In genomic region chr7:108456845-108457540, GRCh38 we compare ENCODE assay signal across 1 cellular context.
TF ChIP-seq lines count a peak whose summit lies in the region.

No MANE protein-coding gene starts in this region.

TF ChIP-seq in HEK293, 187 proteins besides CTCF, POLR2A, EP300 and RAD21 (continued from another document):
- no peak for TF ChIP-seq ELK4 (IDR thresholded peaks at IDR 0.05; ENCODE audit: borderline replicate concordance, low read depth, low read length)
